In genomic region chr17:36459601-36460000, GRCh38 we compare ENCODE assay signal across 28 cellular contexts.
"Had no signal": no experiment of that assay in that cellular context is flagged by ENCODE, and none has a peak within 500 bp of the region (broad histone marks: within the 10 kb centered on the region; RNA-seq: fewer than 3 reads in every experiment).

No MANE protein-coding gene starts in this region.

- H3K4me1 ChIP-seq: heart right ventricle, left ventricle myocardium inferior, lower lobe of right lung, parathyroid adenoma, prostate gland, right atrium auricular region, testis had no signal

- H3K27me3 ChIP-seq: testis had no signal

- H3K36me3 ChIP-seq: esophagus muscularis mucosa, heart right ventricle, left ventricle myocardium inferior, lower lobe of right lung, neutrophil, prostate gland, right atrium auricular region, stomach, tibial artery had no signal

- FAIRE-seq: endothelial cell of umbilical vein, islet of Langerhans had no signal

- H3K27ac ChIP-seq: dorsolateral prefrontal cortex, esophagus muscularis mucosa, heart right ventricle, left ventricle myocardium inferior, lower lobe of right lung, neutrophil, parathyroid adenoma, prostate gland, right atrium auricular region, stomach, testis, tibial artery had no signal

- ATAC-seq: heart right ventricle; left colon; natural killer cell; sciatic nerve; stimulated activated effector memory CD8-positive, alpha-beta T cell treated with anti-CD3 and anti-CD28 coated beads, Interleukin-12 subunit alpha, Interleukin-12 subunit beta, amount 100 ng/mL, for 72 hours had no signal

- DNase-seq: cerebellar nuclear complex; cortex of kidney; effector CD8-positive, alpha-beta T cell; foreskin melanocyte; glutamatergic neuron; heart right ventricle; hippocampal formation; kidney glomerular epithelial cell; left colon; left ventricle myocardium inferior; lower lobe of right lung; natural killer cell; stimulated activated CD4-positive, alpha-beta T cell treated with anti-CD3 and anti-CD28 coated beads, Interleukin-2, amount 100 ng/mL, for 24 hours; stimulated activated CD4-positive, alpha-beta T cell treated with anti-CD3 and anti-CD28 coated beads, Interleukin-4, amount 100 ng/mL, for 24 hours; stimulated activated naive CD4-positive, alpha-beta T cell treated with Interleukin-2 at 50 U/mL for 16 hours; stomach; testis; tibial artery had no signal

- H3K9me3 ChIP-seq: esophagus muscularis mucosa, heart right ventricle, left ventricle myocardium inferior, lower lobe of right lung, neutrophil, prostate gland, right atrium auricular region, stomach, testis, tibial artery had no signal

- H3K9ac ChIP-seq: parathyroid adenoma had no signal

- H3K4me3 ChIP-seq: dorsolateral prefrontal cortex, esophagus muscularis mucosa, heart right ventricle, left ventricle myocardium inferior, lower lobe of right lung, prostate gland, right atrium auricular region, stomach, testis, tibial artery had no signal
